Comparison of ENCODE assay signal across 1 cellular context in the genomic region with DNA sequence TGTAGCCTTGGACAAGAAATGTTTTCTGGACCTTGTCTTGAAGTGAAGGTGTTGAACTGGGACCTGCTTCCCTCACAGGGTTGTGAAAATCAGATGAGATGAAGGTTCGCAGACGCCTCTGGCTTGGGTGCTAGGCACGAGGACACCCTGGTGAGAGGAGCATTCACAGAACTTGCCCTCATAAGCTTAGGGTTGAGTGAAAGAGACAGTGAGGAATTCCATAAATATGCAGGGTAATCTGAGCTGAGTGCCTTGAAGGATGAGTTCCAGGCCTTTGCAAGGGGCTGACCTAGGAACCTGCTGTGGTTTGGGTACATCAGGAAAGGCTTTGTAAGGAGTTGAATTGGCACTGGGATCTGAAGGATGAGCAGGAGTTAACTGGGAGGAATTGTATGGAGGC.
TF ChIP-seq lines count a peak whose summit lies in the region.

No MANE protein-coding gene starts in this region.

TF ChIP-seq in GM23338, 12 proteins besides CTCF, POLR2A, EP300 and RAD21 (continued from another document):
- TF ChIP-seq, protein P1, sequence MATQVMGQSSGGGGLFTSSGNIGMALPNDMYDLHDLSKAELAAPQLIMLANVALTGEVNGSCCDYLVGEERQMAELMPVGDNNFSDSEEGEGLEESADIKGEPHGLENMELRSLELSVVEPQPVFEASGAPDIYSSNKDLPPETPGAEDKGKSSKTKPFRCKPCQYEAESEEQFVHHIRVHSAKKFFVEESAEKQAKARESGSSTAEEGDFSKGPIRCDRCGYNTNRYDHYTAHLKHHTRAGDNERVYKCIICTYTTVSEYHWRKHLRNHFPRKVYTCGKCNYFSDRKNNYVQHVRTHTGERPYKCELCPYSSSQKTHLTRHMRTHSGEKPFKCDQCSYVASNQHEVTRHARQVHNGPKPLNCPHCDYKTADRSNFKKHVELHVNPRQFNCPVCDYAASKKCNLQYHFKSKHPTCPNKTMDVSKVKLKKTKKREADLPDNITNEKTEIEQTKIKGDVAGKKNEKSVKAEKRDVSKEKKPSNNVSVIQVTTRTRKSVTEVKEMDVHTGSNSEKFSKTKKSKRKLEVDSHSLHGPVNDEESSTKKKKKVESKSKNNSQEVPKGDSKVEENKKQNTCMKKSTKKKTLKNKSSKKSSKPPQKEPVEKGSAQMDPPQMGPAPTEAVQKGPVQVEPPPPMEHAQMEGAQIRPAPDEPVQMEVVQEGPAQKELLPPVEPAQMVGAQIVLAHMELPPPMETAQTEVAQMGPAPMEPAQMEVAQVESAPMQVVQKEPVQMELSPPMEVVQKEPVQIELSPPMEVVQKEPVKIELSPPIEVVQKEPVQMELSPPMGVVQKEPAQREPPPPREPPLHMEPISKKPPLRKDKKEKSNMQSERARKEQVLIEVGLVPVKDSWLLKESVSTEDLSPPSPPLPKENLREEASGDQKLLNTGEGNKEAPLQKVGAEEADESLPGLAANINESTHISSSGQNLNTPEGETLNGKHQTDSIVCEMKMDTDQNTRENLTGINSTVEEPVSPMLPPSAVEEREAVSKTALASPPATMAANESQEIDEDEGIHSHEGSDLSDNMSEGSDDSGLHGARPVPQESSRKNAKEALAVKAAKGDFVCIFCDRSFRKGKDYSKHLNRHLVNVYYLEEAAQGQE (IDR thresholded peaks at IDR 0.05; ENCODE audit: unreplicated experiment), result no peak
- TF ChIP-seq EZH2 (IDR thresholded peaks at IDR 0.05; ENCODE audit: low read depth, unreplicated experiment), result no peak
- TF ChIP-seq EZH2phosphoT487 (IDR thresholded peaks at IDR 0.05; ENCODE audit: unreplicated experiment), result no peak
- no peak for TF ChIP-seq POLR2AphosphoS5 (IDR thresholded peaks at IDR 0.05; ENCODE audit: low read depth)
- no peak for TF ChIP-seq STAT1 (IDR thresholded peaks at IDR 0.05; ENCODE audit: unreplicated experiment)
- no peak for TF ChIP-seq JUNB (IDR thresholded peaks at IDR 0.05; ENCODE audit: unreplicated experiment)
- TF ChIP-seq NANOG (IDR thresholded peaks at IDR 0.05; ENCODE audit: borderline replicate concordance), result no peak
TF ChIP-seq in GM23338: peak in this region for 0.
